30 cellular contexts compared by ENCODE assay signal in genomic region chr3:59133350-59133749, GRCh38.
DNase-seq lines count a peak whose midpoint lies in the region; ATAC-seq and TF ChIP-seq lines count a peak whose summit lies in the region.
"Had no signal": no experiment of that assay in that cellular context is flagged by ENCODE, and none has a peak within 500 bp of the region (broad histone marks: within the 10 kb centered on the region; RNA-seq: fewer than 3 reads in every experiment).

No MANE protein-coding gene starts in this region.

- no peak overlapping the region for H4K8ac ChIP-seq in mesenchymal stem cell (ENCODE audit: low read length)

- ATAC-seq in psoas muscle, result no peak
- ATAC-seq in GM19397 (IDR thresholded peaks at IDR 0.05; ENCODE audit: unreplicated experiment), result no peak
- ATAC-seq in HG02623 (IDR thresholded peaks at IDR 0.05; ENCODE audit: unreplicated experiment), result no peak
- ATAC-seq: activated CD8-positive, alpha-beta memory T cell treated with anti-CD3 and anti-CD28 coated beads, Interleukin-2, amount 10 ng/mL, durations not matched to agents 7 days and 5 days; gastrocnemius medialis; left ventricle myocardium superior; right lobe of liver had no signal

- no peak overlapping the region for H3K4me3 ChIP-seq in mesenchymal stem cell (ENCODE audit: insufficient read depth in 1 of 2, low read depth in 1 of 2, low read length in 2 of 2)
- no peak overlapping the region for H3K4me3 ChIP-seq in psoas muscle
- H3K4me3 ChIP-seq: ascending aorta, gastrocnemius medialis, right lobe of liver, tibial nerve had no signal

- H2BK5ac ChIP-seq in mesenchymal stem cell (ENCODE audit: low read depth, low read length, poor library complexity, severe bottlenecking), result no peak overlapping the region

- H3K27me3 Mint-ChIP-seq in chondrocyte (ENCODE audit: low read depth), result no peaks in the 10 kb centered on the region

- H3K9ac ChIP-seq in mesenchymal stem cell (ENCODE audit: low read length), result peak overlapping the region; percentile 59

- H3K27me3 ChIP-seq in mesenchymal stem cell (ENCODE audit: control insufficient read depth in 1 of 2, insufficient read depth in 1 of 2, low read length in 2 of 2) (no peaks in the 10 kb centered on the region), psoas muscle (ENCODE audit: insufficient read depth in 3 of 3, low read length in 2 of 3) (no peaks in the 10 kb centered on the region)
- H3K27me3 ChIP-seq: ascending aorta, gastrocnemius medialis, right lobe of liver, tibial nerve had no signal

- no peak overlapping the region for H2BK120ac ChIP-seq in mesenchymal stem cell (ENCODE audit: low read depth, low read length)

- H3K23ac ChIP-seq in mesenchymal stem cell (ENCODE audit: low read length in 2 of 2), result no peak overlapping the region

- H3K36me3 ChIP-seq in mesenchymal stem cell (ENCODE audit: control insufficient read depth in 1 of 2, insufficient read depth in 2 of 2, low read depth in 1 of 2, low read length in 2 of 2) (no peaks in the 10 kb centered on the region), psoas muscle (ENCODE audit: insufficient read depth in 1 of 2, low read depth in 1 of 2) (no peaks in the 10 kb centered on the region)
- H3K36me3 ChIP-seq: ascending aorta, gastrocnemius medialis, right lobe of liver, tibial nerve had no signal

- no peak overlapping the region for H2AFZ ChIP-seq in mesenchymal stem cell (ENCODE audit: low read depth, low read length)

- TF ChIP-seq CTCF in chondrocyte (IDR thresholded peaks at IDR 0.05) (no peak), psoas muscle (IDR thresholded peaks at IDR 0.05) (no peak)

- H3K36me3 Mint-ChIP-seq in chondrocyte (ENCODE audit: low read depth), result no peaks in the 10 kb centered on the region
- H3K36me3 Mint-ChIP-seq: activated CD8-positive, alpha-beta memory T cell treated with anti-CD3 and anti-CD28 coated beads, Interleukin-2, amount 10 ng/mL, durations not matched to agents 7 days and 5 days; activated naive CD4-positive, alpha-beta T cell treated with anti-CD3 and anti-CD28 coated beads, Interleukin-2, amount 50 U/mL, for 24 hours had no signal

- no peaks in the 10 kb centered on the region for H3K9me3 ChIP-seq in mesenchymal stem cell (ENCODE audit: control insufficient read depth, low read length)
- no peaks in the 10 kb centered on the region for H3K9me3 ChIP-seq in psoas muscle
- H3K9me3 ChIP-seq: ascending aorta, gastrocnemius medialis, right lobe of liver, tibial nerve had no signal

- H3K4ac ChIP-seq in mesenchymal stem cell (ENCODE audit: low read depth in 1 of 2, low read length in 2 of 2), result no peak overlapping the region

- DNase-seq in NOMO-1 treated with DMSO at 0.1 percent for 48 hours (lab: John Stamatoyannopoulos, UW; ENCODE audit: unreplicated experiment) (peak; percentile 27), NOMO-1 treated with dmso at 0.1 percent for 144 hours (lab: John Stamatoyannopoulos, UW; ENCODE audit: unreplicated experiment) (no peak), chondrocyte (ENCODE audit: low spot score) (no peak), mesenchymal stem cell (no peak), activated T-cell treated with anti-CD3 and anti-CD28 coated beads for 4 hours (no peak), psoas muscle (no peak)
- DNase-seq: activated CD4-positive, alpha-beta T cell treated with anti-CD3 and anti-CD28 coated beads for 48 hours; activated CD8-positive, alpha-beta memory T cell treated with anti-CD3 and anti-CD28 coated beads, Interleukin-2, amount 10 ng/mL, durations not matched to agents 7 days and 5 days; central memory CD4-positive, alpha-beta T cell; DMS53; gastrocnemius medialis; GF-D8; left ventricle myocardium superior; MV-4-11; NCI-H526; posterior cingulate gyrus; right lobe of liver; RPMI8226; stimulated activated CD4-positive, alpha-beta T cell treated with anti-CD3 and anti-CD28 coated beads, Interleukin-15, amount 100 ng/mL, for 24 hours; T-helper 2 cell had no signal

- H3K9me3 Mint-ChIP-seq in chondrocyte (ENCODE audit: low read depth), result no peaks in the 10 kb centered on the region
- H3K9me3 Mint-ChIP-seq: activated naive CD4-positive, alpha-beta T cell treated with anti-CD3 and anti-CD28 coated beads, Interleukin-2, amount 50 U/mL, for 24 hours; activated T-helper 1 cell treated with anti-CD3 and anti-CD28 coated beads, Interleukin-12 subunit alpha, Interleukin-12 subunit beta, Interleukin-2, Interleukin-4 antibody, amounts not matched to agents 30 ng/mL and 10 ng/mL and 1 ng/mL, durations not matched to agents 14 hours and 24 hours and 36 hours; nephron; stimulated activated naive CD8-positive, alpha-beta T cell treated with anti-CD3 and anti-CD28 coated beads, Interleukin-15, Interleukin-2, amounts not matched to agents 100 ng/mL and 50 ng/mL, for 24 hours had no signal

- H2BK15ac ChIP-seq in mesenchymal stem cell (ENCODE audit: low read depth, poor library complexity, severe bottlenecking), result no peak overlapping the region

- H2BK12ac ChIP-seq in mesenchymal stem cell (ENCODE audit: low read length in 2 of 2), result no peak overlapping the region

- H3K79me1 ChIP-seq in mesenchymal stem cell (replicated peaks; ENCODE audit: low read length, poor library complexity, severe bottlenecking), result no peaks in the 10 kb centered on the region

- WGBS in mesenchymal stem cell, result 100% methylated on average over 1 of the region's 3 CpGs
- 61 to 67% (median 65%) methylated on average over 3 of the region's 3 CpGs for WGBS in psoas muscle, 3 donors

- no peaks in the 10 kb centered on the region for H3K4me1 ChIP-seq in mesenchymal stem cell (ENCODE audit: control insufficient read depth, insufficient read depth, low read depth, low read length)
- no peaks in the 10 kb centered on the region for H3K4me1 ChIP-seq in psoas muscle
- H3K4me1 ChIP-seq: ascending aorta, gastrocnemius medialis, right lobe of liver had no signal

- H3K4me3 Mint-ChIP-seq in chondrocyte (ENCODE audit: unreplicated experiment), result no peak overlapping the region
- H3K4me3 Mint-ChIP-seq: activated CD8-positive, alpha-beta memory T cell treated with anti-CD3 and anti-CD28 coated beads, Interleukin-2, amount 10 ng/mL, durations not matched to agents 7 days and 5 days; activated naive CD4-positive, alpha-beta T cell treated with anti-CD3 and anti-CD28 coated beads, Interleukin-2, amount 50 U/mL, for 24 hours; activated T-helper 1 cell treated with anti-CD3 and anti-CD28 coated beads, Interleukin-12 subunit alpha, Interleukin-12 subunit beta, Interleukin-2, Interleukin-4 antibody, amounts not matched to agents 30 ng/mL and 10 ng/mL and 1 ng/mL, durations not matched to agents 14 hours and 24 hours and 36 hours; nephron; stimulated activated naive CD8-positive, alpha-beta T cell treated with anti-CD3 and anti-CD28 coated beads, Interleukin-15, Interleukin-2, amounts not matched to agents 100 ng/mL and 50 ng/mL, for 24 hours had no signal

- no peak overlapping the region for H2AK5ac ChIP-seq in mesenchymal stem cell (ENCODE audit: low read length, severe bottlenecking)

- peaks cover 65% of the 10 kb centered on the region for H3K4me1 Mint-ChIP-seq in chondrocyte (ENCODE audit: low read depth)
- H3K4me1 Mint-ChIP-seq: activated CD8-positive, alpha-beta memory T cell treated with anti-CD3 and anti-CD28 coated beads, Interleukin-2, amount 10 ng/mL, durations not matched to agents 7 days and 5 days; activated naive CD4-positive, alpha-beta T cell treated with anti-CD3 and anti-CD28 coated beads, Interleukin-2, amount 50 U/mL, for 24 hours had no signal

- H3K27ac ChIP-seq in mesenchymal stem cell (ENCODE audit: low read length, poor library complexity, severe bottlenecking) (no peak overlapping the region), psoas muscle (no peak overlapping the region)
- H3K27ac ChIP-seq: 22Rv1, ascending aorta, gastrocnemius medialis, right lobe of liver, tibial nerve, VCaP had no signal

- peak overlapping the region; percentile 27 for H3K27ac Mint-ChIP-seq in chondrocyte (ENCODE audit: unreplicated experiment)
- H3K27ac Mint-ChIP-seq: activated CD8-positive, alpha-beta memory T cell treated with anti-CD3 and anti-CD28 coated beads, Interleukin-2, amount 10 ng/mL, durations not matched to agents 7 days and 5 days; activated naive CD4-positive, alpha-beta T cell treated with anti-CD3 and anti-CD28 coated beads, Interleukin-2, amount 50 U/mL, for 24 hours; activated T-helper 1 cell treated with anti-CD3 and anti-CD28 coated beads, Interleukin-12 subunit alpha, Interleukin-12 subunit beta, Interleukin-2, Interleukin-4 antibody, amounts not matched to agents 30 ng/mL and 10 ng/mL and 1 ng/mL, durations not matched to agents 14 hours and 24 hours and 36 hours; stimulated activated naive CD8-positive, alpha-beta T cell treated with anti-CD3 and anti-CD28 coated beads, Interleukin-15, Interleukin-2, amounts not matched to agents 100 ng/mL and 50 ng/mL, for 24 hours had no signal

- H3K14ac ChIP-seq in mesenchymal stem cell (ENCODE audit: low read length in 2 of 2), result no peak overlapping the region

- H3K18ac ChIP-seq in mesenchymal stem cell (ENCODE audit: low read depth in 1 of 2, low read length in 2 of 2), result no peak overlapping the region

- H3K4me2 ChIP-seq in mesenchymal stem cell (ENCODE audit: low read length, poor library complexity, severe bottlenecking), result no peak overlapping the region

- intact Hi-C loops in psoas muscle (cut with DNase I), result no loop called here

- no peak overlapping the region for H4K91ac ChIP-seq in mesenchymal stem cell (ENCODE audit: low read length)
